18 cellular contexts compared by ENCODE assay signal in the genomic region with DNA sequence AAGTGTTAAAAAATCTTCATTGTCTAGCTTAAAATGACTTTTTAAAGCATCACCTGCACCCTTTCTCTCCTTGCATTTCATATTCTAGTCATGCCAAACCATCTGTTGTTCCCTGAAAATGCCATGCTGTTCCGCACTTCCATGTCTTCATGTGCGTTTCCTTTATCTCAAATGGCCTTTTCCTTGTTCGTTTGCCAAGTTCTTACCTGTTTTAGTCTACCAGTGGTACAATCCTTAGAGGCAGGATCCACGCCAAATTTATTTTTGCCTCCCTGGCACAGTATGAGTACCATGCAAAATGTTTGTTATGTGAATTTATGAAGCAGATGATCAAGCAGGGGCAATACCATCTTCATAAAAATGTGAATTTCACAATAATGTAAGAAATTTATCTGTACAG. TPM values are rescaled to one million over a fixed set of nuclear protein-coding genes. Genes with fewer than 3 reads are reported as not detected.
A peak's percentile ranks its signal among the peaks of the same experiment; 100 is the strongest.
DNase-seq lines count a peak whose midpoint lies in the region; ATAC-seq, FAIRE-seq and TF ChIP-seq lines count a peak whose summit lies in the region.
"Had no signal": no experiment of that assay in that cellular context is flagged by ENCODE, and none has a peak within 500 bp of the region (broad histone marks: within the 10 kb centered on the region; RNA-seq: fewer than 3 reads in every experiment).

No MANE protein-coding gene starts in this region.

- H3K27ac ChIP-seq in osteoblast (ENCODE audit: low read depth, low read length), result no peak overlapping the region

- H3K9me3 ChIP-seq in osteoblast (ENCODE audit: low read depth, low read length), result no peaks in the 10 kb centered on the region

- no peaks in the 10 kb centered on the region for H3K36me3 ChIP-seq in osteoblast (ENCODE audit: insufficient read depth, low read length)

- H3K27me3 ChIP-seq in osteoblast (ENCODE audit: insufficient read depth, low read length), result no peaks in the 10 kb centered on the region

- in situ Hi-C loops in GM13976 (cut with MboI; ENCODE audit: low sequenced_read_pairs, unreplicated experiment), result no loop called here

- no peaks in the 10 kb centered on the region for H4K20me1 ChIP-seq in osteoblast (ENCODE audit: insufficient read depth, low read length)

- ATAC-seq in omental fat pad (ENCODE audit: low FRiP score), result peak; percentile 63
- ATAC-seq: GM12878, GM23338, HCT116 had no signal

- no peak for FAIRE-seq in D721Med (lab: Jason Lieb, UNC)
- FAIRE-seq: GM12878, GM18507 had no signal

- DNase-seq in LNCaP clone FGC (ENCODE audit: low read depth), result peak; percentile 3
- peak; percentile 16 for DNase-seq in NCI-H446 treated with DMSO at 0.1 percent for 48 hours (lab: John Stamatoyannopoulos, UW)
- DNase-seq in omental fat pad (ENCODE audit: low spot score), result no peak
- no peak for DNase-seq in osteoblast (ENCODE audit: insufficient read length, low spot score, missing footprints)
- DNase-seq in NCI-H524 treated with DMSO at 0.1 percent for 48 hours (lab: John Stamatoyannopoulos, UW), result no peak
- DNase-seq in GM13976 (ENCODE audit: low spot score), result no peak
- no peak for DNase-seq in D721Med (ENCODE audit: insufficient read length, low spot score)
- DNase-seq: Calu3; CD4-positive, alpha-beta memory T cell; COR-L47; DMS153; DND-41; GDM1; H9 had no signal

- H3K79me2 ChIP-seq in osteoblast (ENCODE audit: insufficient read depth, low read length), result no peaks in the 10 kb centered on the region

- no peak overlapping the region for H3K4me2 ChIP-seq in osteoblast (ENCODE audit: insufficient read depth, low read length)
- H3K4me2 ChIP-seq: GM23338 had no signal

- TF ChIP-seq CTCF in LNCaP clone FGC (IDR thresholded peaks at IDR 0.05; ENCODE audit: control insufficient read depth, extremely low read depth, insufficient read depth) (no peak), omental fat pad (IDR thresholded peaks at IDR 0.05) (no peak), osteoblast (IDR thresholded peaks at IDR 0.05; ENCODE audit: extremely low read depth, low read depth, low read length) (no peak), GM13976 (IDR thresholded peaks at IDR 0.05; ENCODE audit: borderline replicate concordance, control extremely low read depth, extremely low read depth, insufficient read depth, missing control alignments) (no peak), D721Med (IDR thresholded peaks at IDR 0.05; ENCODE audit: insufficient read depth, missing control alignments) (no peak)

- H2AFZ ChIP-seq in osteoblast (ENCODE audit: low read length), result no peak overlapping the region
- H2AFZ ChIP-seq: GM23338 had no signal

- H3K4me3 ChIP-seq in LNCaP clone FGC (ENCODE audit: low read depth, low read length) (no peak overlapping the region), osteoblast (ENCODE audit: insufficient read depth, low read length) (no peak overlapping the region)
- H3K4me3 ChIP-seq: GM12878, GM23338 had no signal

- H3K4me1 ChIP-seq in osteoblast (ENCODE audit: insufficient read depth, low read length), result peaks cover 5% of the 10 kb centered on the region

RNA-seq across cellular contexts. Expression of gene TMEFF2, which starts 37.0 kb away (rescaled TPM):
- total RNA-seq in omental fat pad (not detected), osteoblast (under 0.01 TPM in 2 replicates)
- total RNA-seq: Calu3; CD4-positive, alpha-beta memory T cell; GM12878 had no signal

Comparison
In these comparisons a context has a peak if more than half of its experiments do, and no peak if none do; other contexts are left out.
1. DNase-seq: peak in LNCaP clone FGC (single experiment) and NCI-H446 treated with DMSO at 0.1 percent for 48 hours (single experiment); none in omental fat pad (single experiment), osteoblast (single experiment), NCI-H524 treated with DMSO at 0.1 percent for 48 hours (single experiment), GM13976 (single experiment) and D721Med (single experiment).